In the genomic region with DNA sequence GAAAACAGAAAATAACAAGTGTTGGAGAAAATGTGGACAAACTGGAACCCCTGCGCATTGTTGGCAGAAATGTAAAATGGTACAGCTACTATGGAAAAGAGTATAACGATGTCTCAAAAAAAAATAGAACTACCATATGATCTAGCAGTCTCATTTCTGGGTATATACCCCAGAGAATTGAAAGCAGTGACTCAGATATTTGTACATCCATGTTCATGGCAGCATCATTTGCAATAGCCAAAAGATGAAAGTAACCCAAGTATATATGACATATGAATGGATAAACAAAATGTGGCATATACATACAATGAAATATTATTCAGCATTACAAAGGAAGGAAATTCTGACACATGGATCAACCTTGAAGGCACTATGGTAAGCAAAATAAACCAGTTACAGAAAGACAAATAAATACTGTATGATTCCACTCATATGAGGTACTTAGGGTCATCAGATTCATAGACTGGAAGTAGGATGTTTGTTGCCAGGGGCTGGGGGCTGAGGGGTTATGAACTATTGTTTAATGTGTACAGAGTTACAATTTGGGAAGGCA, we compare ENCODE assay signal across 21 cellular contexts. TPM values are rescaled to one million over a fixed set of nuclear protein-coding genes. Genes with fewer than 3 reads are reported as not detected.
DNase-seq lines count a peak whose midpoint lies in the region; FAIRE-seq and TF ChIP-seq lines count a peak whose summit lies in the region.
"Had no signal": no experiment of that assay in that cellular context is flagged by ENCODE, and none has a peak within 500 bp of the region (broad histone marks: within the 10 kb centered on the region; RNA-seq: fewer than 3 reads in every experiment).

No MANE protein-coding gene starts in this region.

- H3K9me3 Mint-ChIP-seq in endodermal cell = no peaks in the 10 kb centered on the region
- no peaks in the 10 kb centered on the region for H3K9me3 Mint-ChIP-seq in type B pancreatic cell
- H3K9me3 Mint-ChIP-seq: CD4-positive, alpha-beta T cell; GM23338 had no signal

- H3K4me3 ChIP-seq in ACC112 (ENCODE audit: low read depth, low read length) = no peak overlapping the region
- H3K4me3 ChIP-seq in endodermal cell (ENCODE audit: low read length) = no peak overlapping the region
- no peak overlapping the region for H3K4me3 ChIP-seq in mesendoderm (ENCODE audit: low read length)
- H3K4me3 ChIP-seq: GM12878, GM23338 had no signal

- no peak overlapping the region for H2AK5ac ChIP-seq in mesendoderm (ENCODE audit: low read length)

- no peak overlapping the region for H4K8ac ChIP-seq in mesendoderm (ENCODE audit: low read depth, low read length)

- H3K79me2 ChIP-seq in ACC112 (ENCODE audit: control insufficient read depth, insufficient read depth, low read length, unreplicated experiment) = peaks cover 25% of the 10 kb centered on the region
- H3K79me2 ChIP-seq in mesendoderm (ENCODE audit: control insufficient read depth, insufficient read depth, low read length) = no peaks in the 10 kb centered on the region

- no peak overlapping the region for H2BK15ac ChIP-seq in mesendoderm (replicated peaks; ENCODE audit: low read depth)

- H4K5ac ChIP-seq in mesendoderm (ENCODE audit: low read length) = no peak overlapping the region

- H3K27ac ChIP-seq in ACC112 (ENCODE audit: low read depth, low read length) = peak overlapping the region; percentile 24; the same call in 1 of the 2 replicates
- H3K27ac ChIP-seq in endodermal cell (ENCODE audit: low read depth, low read length) = no peak overlapping the region
- no peak overlapping the region for H3K27ac ChIP-seq in mesendoderm (ENCODE audit: low read depth, low read length)
- H3K27ac ChIP-seq: C4-2B, HL-60 had no signal

- no peaks in the 10 kb centered on the region for H3K27me3 ChIP-seq in ACC112 (ENCODE audit: insufficient read depth, low read length)
- peaks cover 17% of the 10 kb centered on the region for H3K27me3 ChIP-seq in endodermal cell (ENCODE audit: control insufficient read depth, insufficient read depth, low read length, poor library complexity, severe bottlenecking)
- peaks cover 2% of the 10 kb centered on the region for H3K27me3 ChIP-seq in mesendoderm (ENCODE audit: insufficient read depth, low read length, poor library complexity)

- H3K27ac Mint-ChIP-seq in endodermal cell (no peak overlapping the region), type B pancreatic cell (no peak overlapping the region)
- H3K27ac Mint-ChIP-seq: CD4-positive, alpha-beta T cell; GM23338 had no signal

- no peak overlapping the region for H3K23ac ChIP-seq in mesendoderm (ENCODE audit: low read length)

- no peak overlapping the region for H3K9ac ChIP-seq in endodermal cell (ENCODE audit: extremely low read depth, low read length, poor library complexity, severe bottlenecking)
- H3K9ac ChIP-seq in mesendoderm (ENCODE audit: low read length) = no peak overlapping the region

- FAIRE-seq in islet of Langerhans (lab: Jason Lieb, UNC) = peak; percentile 56
- FAIRE-seq: GM12878, GM19239, H54 had no signal

- TF ChIP-seq CTCF in endodermal cell (conservative IDR thresholded peaks at IDR 0.05) (no peak), type B pancreatic cell (conservative IDR thresholded peaks at IDR 0.05) (no peak)

- H3K27me3 Mint-ChIP-seq in endodermal cell (ENCODE audit: insufficient read depth) (peaks cover 41% of the 10 kb centered on the region), type B pancreatic cell (peaks cover 26% of the 10 kb centered on the region)

- H3K56ac ChIP-seq in mesendoderm (ENCODE audit: low read length) = no peak overlapping the region

- H3K18ac ChIP-seq in mesendoderm (ENCODE audit: low read length) = no peak overlapping the region

- no peak overlapping the region for H2BK5ac ChIP-seq in mesendoderm (ENCODE audit: low read length)

- no peak overlapping the region for H3K4ac ChIP-seq in mesendoderm (ENCODE audit: low read depth, low read length)

- H2BK120ac ChIP-seq in mesendoderm (ENCODE audit: low read depth, low read length) = no peak overlapping the region

- H2AFZ ChIP-seq in ACC112 (ENCODE audit: low read length, unreplicated experiment) = no peak overlapping the region
- H2AFZ ChIP-seq: GM23338 had no signal

- peaks cover 10% of the 10 kb centered on the region for H3K4me1 Mint-ChIP-seq in endodermal cell
- peaks cover 16% of the 10 kb centered on the region for H3K4me1 Mint-ChIP-seq in type B pancreatic cell (ENCODE audit: unreplicated experiment)

- DNase-seq in DMS53 treated with DMSO at 0.1 percent for 48 hours (lab: John Stamatoyannopoulos, UW; ENCODE audit: unreplicated experiment) = peak; percentile 21
- DNase-seq in dermis blood vessel endothelial cell = peak; percentile 45
- no peak for DNase-seq in endodermal cell
- no peak for DNase-seq in mesendoderm
- DNase-seq in type B pancreatic cell (ENCODE audit: extremely low spot score, unreplicated experiment) = no peak
- DNase-seq: AML-193; Caco-2; CD4-positive, alpha-beta T cell; DMS153; DND-41; EL; HCEC 1CT had no signal

- H3K9me3 ChIP-seq in endodermal cell (ENCODE audit: control insufficient read depth, low read length) = no peaks in the 10 kb centered on the region
- H3K9me3 ChIP-seq: Caco-2 had no signal

- H3K4me3 Mint-ChIP-seq in endodermal cell = no peak overlapping the region
- H3K4me3 Mint-ChIP-seq in type B pancreatic cell = no peak overlapping the region
- H3K4me3 Mint-ChIP-seq: CD4-positive, alpha-beta T cell; GM23338 had no signal

- H3K4me1 ChIP-seq in ACC112 (ENCODE audit: control insufficient read depth, insufficient read depth, low read length, unreplicated experiment) (peaks cover 26% of the 10 kb centered on the region), endodermal cell (ENCODE audit: control insufficient read depth, insufficient read depth, low read length) (no peaks in the 10 kb centered on the region), mesendoderm (ENCODE audit: control insufficient read depth, low read depth, low read length) (peaks cover 3% of the 10 kb centered on the region)

- H3K79me1 ChIP-seq in mesendoderm (ENCODE audit: low read length) = no peaks in the 10 kb centered on the region

- no peaks in the 10 kb centered on the region for H3K36me3 Mint-ChIP-seq in endodermal cell (ENCODE audit: low read depth)
- no peaks in the 10 kb centered on the region for H3K36me3 Mint-ChIP-seq in type B pancreatic cell

- H3K36me3 ChIP-seq in ACC112 (ENCODE audit: insufficient read depth, low read length) = no peaks in the 10 kb centered on the region
- no peaks in the 10 kb centered on the region for H3K36me3 ChIP-seq in endodermal cell (ENCODE audit: control insufficient read depth, insufficient read depth, low read length)
- no peaks in the 10 kb centered on the region for H3K36me3 ChIP-seq in mesendoderm (ENCODE audit: control insufficient read depth, insufficient read depth, low read length)

- no peak overlapping the region for H3K4me2 ChIP-seq in mesendoderm (ENCODE audit: low read length)
- H3K4me2 ChIP-seq: GM23338 had no signal

- 98 to 100% methylated on average over 1 to 2 of the region's 2 CpGs for WGBS in endodermal cell (ENCODE audit: insufficient coverage in 1 of 2, insufficient read length in 1 of 2), 2 experiments
- WGBS in mesendoderm (ENCODE audit: extremely low coverage, insufficient coverage, low lambda C conversion rate) = no CpG with 5 or more reads among the region's 2 CpGs

RNA-seq across cellular contexts. Expression of gene NRCAM, which starts 4.9 kb away (rescaled TPM):
- total RNA-seq in dermis blood vessel endothelial cell = 9.2 and 16.0 TPM in 2 replicates
- total RNA-seq in endodermal cell = 10 to 100 TPM; 17.9 to 28.2 TPM
- 49.9 TPM for polyA plus RNA-seq in endodermal cell (2013, experiment 1 of 2)
- 41.4 TPM for polyA plus RNA-seq in endodermal cell (2013, experiment 2 of 2)
- polyA plus RNA-seq in mesendoderm (2013, experiment 1 of 2) = 1.8 TPM
- 2.1 TPM for polyA plus RNA-seq in mesendoderm (2013, experiment 2 of 2)
- 34.4 and 41.0 TPM in 2 replicates for total RNA-seq in type B pancreatic cell (ENCODE audit: low replicate concordance)
- total RNA-seq: G401 had no signal

Comparison
In these comparisons a context has a peak if more than half of its experiments do, and no peak if none do; other contexts are left out.
1. DNase-seq: peak in DMS53 treated with DMSO at 0.1 percent for 48 hours (single experiment) and dermis blood vessel endothelial cell (single experiment); none in endodermal cell (single experiment), mesendoderm (single experiment) and type B pancreatic cell (single experiment).